8 cellular contexts compared by ENCODE assay signal in genomic region chr20:3172933-3173581, GRCh38. TPM values are rescaled to one million over a fixed set of nuclear protein-coding genes. Genes with fewer than 3 reads are reported as not detected.
DNase-seq lines count a peak whose midpoint lies in the region; ATAC-seq lines count a peak whose summit lies in the region.

LZTS3 (minus strand) TSS chr20:3173549; CDS start chr20:3167163, 6,386 bp downstream.

- H3K4me2 ChIP-seq in mesenchymal stem cell (ENCODE audit: low read length, poor library complexity, severe bottlenecking) = peak within 1 kb of the TSS; percentile 83

- H4K8ac ChIP-seq in mesenchymal stem cell (ENCODE audit: low read length) = peak within 1 kb of the TSS; percentile 74

- peak within 1 kb of the TSS in 1 of 2 experiments; percentile 83 for H3K4ac ChIP-seq in mesenchymal stem cell (ENCODE audit: low read depth in 1 of 2, low read length in 2 of 2)

- WGBS in mesenchymal stem cell = under 1% methylated on average over 50 of the region's 58 CpGs

- peaks cover 14% of the 10 kb centered on the region for H3K79me1 ChIP-seq in mesenchymal stem cell (replicated peaks; ENCODE audit: low read length, poor library complexity, severe bottlenecking)

- DNase-seq in NOMO-1 (lab: John Stamatoyannopoulos, UW; ENCODE audit: unreplicated experiment in 2 of 2) (peak; percentile 23 to 48), NOMO-1 treated with dmso at 0.1 percent for 144 hours (lab: John Stamatoyannopoulos, UW; ENCODE audit: unreplicated experiment) (no peak), NCI-H2227 treated with DMSO at 0.1 percent for 48 hours (lab: John Stamatoyannopoulos, UW) (peak; percentile 84), mesenchymal stem cell (peak; percentile 74)
- DNase-seq in activated CD4-positive, alpha-beta T cell treated with anti-CD3 and anti-CD28 coated beads, Interleukin-2, amount 50 U/mL, for 24 hours (ENCODE audit: low read depth in 1 of 2, low spot score in 1 of 2) = peak; percentile 49 to 52
- peak; percentile 78 for DNase-seq in stimulated activated CD8-positive, alpha-beta memory T cell treated with anti-CD3 and anti-CD28 coated beads, Interleukin-12 subunit alpha, Interleukin-12 subunit beta, amount 100 ng/mL, for 4 hours (ENCODE audit: low read depth)

- H3K27me3 ChIP-seq in duodenal mucosa (ENCODE audit: control insufficient read depth in 1 of 2, insufficient read depth in 2 of 2, low read length in 2 of 2) = peaks cover 0 to 14% of the 10 kb centered on the region in 2 donors
- peaks cover 6 to 22% of the 10 kb centered on the region in 2 experiments for H3K27me3 ChIP-seq in mesenchymal stem cell (ENCODE audit: control insufficient read depth in 1 of 2, insufficient read depth in 1 of 2, low read length in 2 of 2)

- H4K91ac ChIP-seq in mesenchymal stem cell (ENCODE audit: low read length) = peak within 1 kb of the TSS; percentile 75

- peaks cover 24 to 29% of the 10 kb centered on the region in 2 donors for H3K4me1 ChIP-seq in duodenal mucosa (ENCODE audit: control insufficient read depth in 1 of 2, insufficient read depth in 2 of 2, low read length in 2 of 2)
- H3K4me1 ChIP-seq in mesenchymal stem cell (ENCODE audit: control insufficient read depth, insufficient read depth, low read depth, low read length) = peaks cover 13% of the 10 kb centered on the region

- peak within 1 kb of the TSS in 1 of 2 experiments; percentile 85 for H3K14ac ChIP-seq in mesenchymal stem cell (ENCODE audit: low read length in 2 of 2)

- peak within 1 kb of the TSS; percentile 83 to 95 for H3K18ac ChIP-seq in mesenchymal stem cell (ENCODE audit: low read depth in 1 of 2, low read length in 2 of 2)

- H3K9me3 ChIP-seq in duodenal mucosa (ENCODE audit: control insufficient read depth in 1 of 2, low read length in 2 of 2) = no peaks in the 10 kb centered on the region
- H3K9me3 ChIP-seq in mesenchymal stem cell (ENCODE audit: control insufficient read depth, low read length) = no peaks in the 10 kb centered on the region

- peak within 1 kb of the TSS in 1 of 2 experiments; percentile 85 for H3K23ac ChIP-seq in mesenchymal stem cell (ENCODE audit: low read length in 2 of 2)

- ATAC-seq in HG02981 (IDR thresholded peaks at IDR 0.05; ENCODE audit: unreplicated experiment) = peak; percentile 44

- no peak within 1 kb of the TSS for H2BK5ac ChIP-seq in mesenchymal stem cell (ENCODE audit: low read depth, low read length, poor library complexity, severe bottlenecking)

- no peak within 1 kb of the TSS for H2BK120ac ChIP-seq in mesenchymal stem cell (ENCODE audit: low read depth, low read length)

- peak within 1 kb of the TSS; percentile 91 for H2AFZ ChIP-seq in mesenchymal stem cell (ENCODE audit: low read depth, low read length)

- H3K27ac ChIP-seq in duodenal mucosa (ENCODE audit: low read depth, low read length) (peak within 1 kb of the TSS; percentile 50), mesenchymal stem cell (ENCODE audit: low read length, poor library complexity, severe bottlenecking) (no peak within 1 kb of the TSS)

- H3K9ac ChIP-seq in duodenal mucosa (ENCODE audit: low read depth in 1 of 2, low read length in 2 of 2) (peak within 1 kb of the TSS; percentile 64 to 80), mesenchymal stem cell (ENCODE audit: low read length) (peak within 1 kb of the TSS; percentile 88)

- peak within 1 kb of the TSS; percentile 87 to 94 for H3K4me3 ChIP-seq in duodenal mucosa (ENCODE audit: low read depth in 1 of 2, low read length in 2 of 2)
- H3K4me3 ChIP-seq in mesenchymal stem cell (ENCODE audit: insufficient read depth in 1 of 2, low read depth in 1 of 2, low read length in 2 of 2) = peak within 1 kb of the TSS; percentile 81 to 90

- peak within 1 kb of the TSS; percentile 26 for H2BK15ac ChIP-seq in mesenchymal stem cell (ENCODE audit: low read depth, poor library complexity, severe bottlenecking)

- H2BK12ac ChIP-seq in mesenchymal stem cell (ENCODE audit: low read length in 2 of 2) = peak within 1 kb of the TSS in 1 of 2 experiments; percentile 59

- no peaks in the 10 kb centered on the region for H3K36me3 ChIP-seq in duodenal mucosa (ENCODE audit: control insufficient read depth in 1 of 2, insufficient read depth in 2 of 2, low read length in 2 of 2)
- H3K36me3 ChIP-seq in mesenchymal stem cell (ENCODE audit: control insufficient read depth in 1 of 2, insufficient read depth in 2 of 2, low read depth in 1 of 2, low read length in 2 of 2) = peaks cover 0 to 7% of the 10 kb centered on the region in 2 experiments

- no peak within 1 kb of the TSS for H2AK5ac ChIP-seq in mesenchymal stem cell (ENCODE audit: low read length, severe bottlenecking)

RNA-seq across cellular contexts. Expression of gene LZTS3, which starts in this region (rescaled TPM):
- polyA plus RNA-seq in mesenchymal stem cell (2013, experiment 1 of 2) = 3.6 TPM
- polyA plus RNA-seq in mesenchymal stem cell (2013, experiment 2 of 2) = 3.7 TPM
